In the genomic region with DNA sequence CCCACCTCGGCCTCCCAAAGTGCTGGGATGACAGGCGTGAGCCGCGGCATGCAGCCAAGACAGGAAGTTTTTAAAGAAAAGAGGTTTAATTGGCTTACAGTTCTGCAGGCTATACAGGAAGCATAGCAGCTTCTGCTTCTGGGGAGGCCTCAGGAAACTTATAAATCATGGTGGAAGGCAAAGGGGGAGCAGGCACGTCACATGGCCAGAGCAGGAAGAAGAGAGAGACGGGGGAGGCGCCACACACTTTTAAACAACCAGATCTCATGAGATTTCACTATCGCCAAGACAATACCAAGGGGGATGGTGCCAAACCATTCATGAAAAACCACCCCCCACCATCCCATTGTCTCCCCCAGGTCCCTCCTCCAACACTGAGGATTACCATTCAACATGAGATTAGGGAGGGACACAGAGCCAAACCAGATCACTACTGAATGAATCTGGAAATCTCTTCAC, we compare ENCODE assay signal across 1 cellular context.
A peak's percentile ranks its signal among the peaks of the same experiment; 100 is the strongest.
TF ChIP-seq lines count a peak whose summit lies in the region.

No MANE protein-coding gene starts in this region.

TF ChIP-seq in PFSK-1, 5 proteins besides CTCF, POLR2A, EP300 and RAD21:
- TF ChIP-seq SIN3A (IDR thresholded peaks at IDR 0.05; ENCODE audit: borderline replicate concordance, insufficient read depth, low read length) (peak; percentile 73; the same call in 1 of the 2 replicates), FOXP2 (optimal IDR thresholded peaks at IDR 0.05; ENCODE audit: borderline replicate concordance, extremely low read depth, extremely low read length, insufficient read depth) (no peak), POLR2AphosphoS5 (IDR thresholded peaks at IDR 0.05; ENCODE audit: low read depth, low read length) (no peak; the same call in 1 of the 2 replicates), TAF1 (IDR thresholded peaks at IDR 0.05; ENCODE audit: borderline replicate concordance, insufficient read depth, low read length) (no peak), REST (IDR thresholded peaks at IDR 0.05; ENCODE audit: insufficient read depth in 1 of 2, low read depth in 2 of 2, low read length in 2 of 2) (peak in 1 of 2 experiments; percentile 58; a peak in 1 of 4 replicates)
